Comparison of ENCODE assay signal across 23 cellular contexts in the genomic region with DNA sequence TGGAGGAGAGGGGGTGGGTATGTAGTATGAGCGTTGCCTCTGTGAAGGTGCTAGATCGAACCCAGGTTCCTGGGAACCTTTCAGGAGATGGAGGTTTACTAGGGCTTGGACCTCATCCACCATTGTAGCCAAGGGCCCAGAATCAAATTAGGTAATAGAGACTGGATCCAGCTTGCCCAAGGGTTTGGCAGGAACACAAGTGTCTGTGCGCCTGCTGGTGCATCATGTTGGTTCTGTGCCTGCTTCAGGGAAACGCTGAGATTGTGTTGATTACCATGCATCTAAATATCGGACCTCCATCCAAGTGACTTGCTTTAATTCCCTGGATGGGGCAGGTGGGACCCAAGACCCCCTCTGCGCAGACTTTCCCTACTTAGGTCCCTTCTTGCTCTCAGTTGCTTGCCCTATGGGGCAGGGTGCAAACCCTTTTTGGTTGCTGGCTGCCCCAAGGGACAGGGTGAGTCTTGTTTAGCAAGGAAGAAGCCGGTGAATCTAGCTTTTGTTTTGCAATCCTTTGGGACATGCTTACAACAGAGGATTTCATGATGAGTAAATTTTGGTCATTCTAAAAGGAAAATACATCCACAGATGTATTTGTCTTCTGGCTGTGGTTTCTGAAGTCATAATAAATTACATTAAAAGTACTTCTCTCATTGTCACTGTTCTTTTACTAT.
DNase-seq lines count a peak whose midpoint lies in the region; ATAC-seq and TF ChIP-seq lines count a peak whose summit lies in the region.
"Had no signal": no experiment of that assay in that cellular context is flagged by ENCODE, and none has a peak within 500 bp of the region (broad histone marks: within the 10 kb centered on the region; RNA-seq: fewer than 3 reads in every experiment).

No MANE protein-coding gene starts in this region.

- no peaks in the 10 kb centered on the region for H4K20me1 ChIP-seq in osteoblast (ENCODE audit: insufficient read depth, low read length)

- no peaks in the 10 kb centered on the region for H3K79me2 ChIP-seq in osteoblast (ENCODE audit: insufficient read depth, low read length)

- DNase-seq in EH (ENCODE audit: low read depth) (peak; percentile 11), NCI-H446 treated with DMSO at 0.1 percent for 48 hours (lab: John Stamatoyannopoulos, UW) (peak; percentile 80), osteoblast (ENCODE audit: insufficient read length, low spot score, missing footprints) (no peak), OCI-M2 (lab: John Stamatoyannopoulos, UW; ENCODE audit: unreplicated experiment) (no peak), GM19240 (ENCODE audit: insufficient read length, low spot score) (no peak), NCI-H2227 (lab: John Stamatoyannopoulos, UW; ENCODE audit: unreplicated experiment) (no peak)
- DNase-seq: activated CD8-positive, alpha-beta memory T cell treated with anti-CD3 and anti-CD28 coated beads, Interleukin-2, amount 10 ng/mL, durations not matched to agents 7 days and 5 days; activated naive CD4-positive, alpha-beta T cell; brain microvascular endothelial cell; C1 segment of cervical spinal cord; effector memory CD8-positive, alpha-beta T cell; H9; kidney; mucosa of descending colon; NCI-H510A treated with DMSO at 0.1 percent for 48 hours; PC-9; stimulated activated CD4-positive, alpha-beta T cell treated with anti-CD3 and anti-CD28 coated beads, Interleukin-12 subunit alpha, Interleukin-12 subunit beta, amount 100 ng/mL, for 4 hours; stimulated activated naive CD8-positive, alpha-beta T cell treated with anti-CD3 and anti-CD28 coated beads, Interleukin-15, Interleukin-2, amounts not matched to agents 100 U/mL and 50 U/mL, for 24 hours; T-helper 1 cell had no signal

- peak overlapping the region; percentile 49 for H3K4me2 ChIP-seq in osteoblast (ENCODE audit: insufficient read depth, low read length)
- H3K4me2 ChIP-seq: PC-9 had no signal

- H3K4me3 ChIP-seq in osteoblast (ENCODE audit: insufficient read depth, low read length) = no peak overlapping the region
- H3K4me3 ChIP-seq: heart left ventricle, K562, mucosa of descending colon, PC-9 had no signal

- peaks cover 14% of the 10 kb centered on the region for H3K4me1 ChIP-seq in osteoblast (ENCODE audit: insufficient read depth, low read length)

- H2AFZ ChIP-seq in osteoblast (ENCODE audit: low read length) = no peak overlapping the region
- H2AFZ ChIP-seq: PC-9 had no signal

- no peaks in the 10 kb centered on the region for H3K9me3 ChIP-seq in osteoblast (ENCODE audit: low read depth, low read length)
- H3K9me3 ChIP-seq: heart left ventricle, mucosa of descending colon had no signal

- H3K36me3 ChIP-seq in osteoblast (ENCODE audit: insufficient read depth, low read length) = no peaks in the 10 kb centered on the region
- H3K36me3 ChIP-seq: brain microvascular endothelial cell, heart left ventricle had no signal

- peaks cover 20% of the 10 kb centered on the region for H3K27me3 ChIP-seq in osteoblast (ENCODE audit: insufficient read depth, low read length)
- H3K27me3 ChIP-seq: brain microvascular endothelial cell, heart left ventricle had no signal

- no peak overlapping the region for H3K27ac ChIP-seq in osteoblast (ENCODE audit: low read depth, low read length)
- H3K27ac ChIP-seq: brain microvascular endothelial cell, heart left ventricle, PC-9 had no signal

- ATAC-seq in esophagus mucosa = peak; percentile 79
- ATAC-seq in HG02678 (IDR thresholded peaks at IDR 0.05; ENCODE audit: unreplicated experiment) = no peak
- ATAC-seq: activated CD8-positive, alpha-beta memory T cell treated with anti-CD3 and anti-CD28 coated beads, Interleukin-2, amount 10 ng/mL, durations not matched to agents 7 days and 5 days; effector memory CD8-positive, alpha-beta T cell; K562; mucosa of descending colon; stimulated activated naive CD8-positive, alpha-beta T cell treated with anti-CD3 and anti-CD28 coated beads, Interleukin-15, Interleukin-2, amounts not matched to agents 100 U/mL and 50 U/mL, for 24 hours had no signal

- TF ChIP-seq CTCF in osteoblast (IDR thresholded peaks at IDR 0.05; ENCODE audit: extremely low read depth, low read depth, low read length) = no peak

Comparison
In these comparisons a context has a peak if more than half of its experiments do, and no peak if none do; other contexts are left out.
1. DNase-seq: peak in EH (single experiment) and NCI-H446 treated with DMSO at 0.1 percent for 48 hours (single experiment); none in osteoblast (single experiment), OCI-M2 (single experiment), GM19240 (single experiment) and NCI-H2227 (single experiment).